8 cellular contexts compared by ENCODE assay signal in genomic region chr2:42810126-42810970, GRCh38. TPM values are rescaled to one million over a fixed set of nuclear protein-coding genes. Genes with fewer than 3 reads are reported as not detected.
A peak's percentile ranks its signal among the peaks of the same experiment; 100 is the strongest.
DNase-seq lines count a peak whose midpoint lies in the region; ATAC-seq and TF ChIP-seq lines count a peak whose summit lies in the region.

No MANE protein-coding gene starts in this region.

- TF ChIP-seq POLR2A in GM19099 (IDR thresholded peaks at IDR 0.05; ENCODE audit: extremely low read depth, insufficient read length, low read depth), result peak; percentile 84

- H3K4me1 Mint-ChIP-seq in chondrocyte (ENCODE audit: low read depth), result peaks cover 36% of the 10 kb centered on the region

- H3K27me3 Mint-ChIP-seq in chondrocyte (ENCODE audit: low read depth), result no peaks in the 10 kb centered on the region

- H3K36me3 Mint-ChIP-seq in chondrocyte (ENCODE audit: low read depth), result no peaks in the 10 kb centered on the region

- H3K27ac Mint-ChIP-seq in chondrocyte (ENCODE audit: unreplicated experiment), result peak overlapping the region; percentile 98

- DNase-seq in Ammon's horn (ENCODE audit: low spot score) (peak; percentile 96), NCI-H460 (ENCODE audit: extremely low read depth, low read depth) (peak; percentile 91), chondrocyte (ENCODE audit: low spot score) (peak; percentile 96), left colon (peak; percentile 89 to 92)
- DNase-seq in activated CD4-positive, alpha-beta T cell treated with anti-CD3 and anti-CD28 coated beads for 24 hours (ENCODE audit: low read depth in 2 of 2), result peak; percentile 91 to 95
- peak; percentile 91 to 96 for DNase-seq in stimulated activated CD4-positive, alpha-beta T cell treated with anti-CD3 and anti-CD28 coated beads, Interleukin-1b, Interleukin-23, amount 100 ng/mL, for 4 hours (ENCODE audit: low read depth in 2 of 2)

- intact Hi-C loops in left colon (cut with DNase I, micrococcal nuclease), result no loop called here

- ATAC-seq in HG03432 (IDR thresholded peaks at IDR 0.05; ENCODE audit: unreplicated experiment) (peak; percentile 78), left colon (peak; percentile 86)

- no peak for TF ChIP-seq CTCF in chondrocyte (IDR thresholded peaks at IDR 0.05)

- peaks cover 4% of the 10 kb centered on the region for H3K9me3 Mint-ChIP-seq in chondrocyte (ENCODE audit: low read depth)

- peak overlapping the region; percentile 75 for H3K4me3 Mint-ChIP-seq in chondrocyte (ENCODE audit: unreplicated experiment)

RNA-seq across cellular contexts. Expression of gene HAAO, which starts 18.0 kb away (rescaled TPM):
- not detected in 2 replicates for total RNA-seq in NCI-H460 (2014; rRNA removed; shearing (Covaris generic))
- polyA plus RNA-seq in NCI-H460 (2014; cell fraction: nucleus; rRNA removed), result not detected in 2 replicates
- total RNA-seq in chondrocyte, result 1.6 to 8.5 TPM (median 8.2 TPM) in 3 replicates
- 10 to 100 TPM; 18.9 to 19.2 TPM for total RNA-seq in left colon

RNA-seq across cellular contexts. Expression of gene OXER1, which starts 46.4 kb away (rescaled TPM):
- not detected in 2 replicates for total RNA-seq in NCI-H460 (2014; rRNA removed; shearing (Covaris generic))
- not detected in 2 replicates for polyA plus RNA-seq in NCI-H460 (2014; cell fraction: nucleus; rRNA removed)
- 0.31 to 1.8 TPM (median 1.7 TPM) in 3 replicates for total RNA-seq in chondrocyte
- total RNA-seq in left colon, result 1 to 10 TPM; 2.9 to 4.1 TPM

Comparison
In these comparisons a context has a peak if more than half of its experiments do, and no peak if none do; other contexts are left out.
1. Peak in every context shown above with its lines: DNase-seq and ATAC-seq.